ENCODE assay signal across 18 cellular contexts in genomic region chr1:117586337-117586736, GRCh38.
"Had no signal": no experiment of that assay in that cellular context is flagged by ENCODE, and none has a peak within 500 bp of the region (broad histone marks: within the 10 kb centered on the region; RNA-seq: fewer than 3 reads in every experiment).

No MANE protein-coding gene starts in this region.

- H3K27ac ChIP-seq: KMS-11 had no signal

- H3K9me3 ChIP-seq: SK-N-SH had no signal

- DNase-seq: IMR-90, Kasumi-1, MM.1S, NCI-H1092 treated with DMSO at 0.1 percent for 48 hours, NCI-H1436, NCI-H187, NCI-H2029, NCI-H2081 treated with DMSO at 0.1 percent for 48 hours, NCI-H2171, NCI-H226, NCI-H510A, NCI-H524 treated with DMSO at 0.1 percent for 48 hours, NCI-H69, NCI-H774, RPMI8226, SHP77, SK-N-SH had no signal
